In the genomic region with DNA sequence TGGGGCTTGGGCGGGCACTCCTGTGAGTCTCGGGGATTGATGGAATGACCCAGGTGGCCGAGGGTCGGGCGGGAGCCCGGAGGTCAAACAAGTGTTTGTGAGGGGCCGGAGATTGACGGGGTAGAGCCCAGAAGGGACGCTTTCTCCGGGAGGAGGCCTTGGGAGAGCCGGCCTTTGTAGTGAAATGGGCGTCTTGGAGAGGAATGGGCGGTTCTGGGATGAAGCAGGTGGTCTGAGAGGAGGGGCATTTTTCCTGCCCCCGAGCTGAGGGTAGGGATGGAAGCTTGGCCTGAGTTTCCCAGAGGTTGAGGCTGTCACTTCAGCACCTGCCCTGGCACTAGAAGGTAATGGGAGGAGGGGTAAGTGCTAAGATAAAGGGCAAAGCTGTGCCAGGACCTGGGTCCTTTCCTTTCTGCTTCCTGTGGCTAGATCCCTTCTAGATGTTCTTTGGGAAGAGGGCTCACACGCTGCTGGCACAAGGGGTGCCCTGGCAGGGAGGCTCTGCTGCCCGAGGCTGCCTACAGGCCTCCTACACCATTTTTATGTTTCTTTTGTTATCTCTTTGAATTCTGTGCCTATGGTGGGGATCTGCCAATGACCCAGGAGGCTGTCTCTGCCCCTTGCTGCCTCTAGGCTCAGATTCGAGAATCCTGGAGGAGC, we compare ENCODE assay signal across 8 cellular contexts. TPM values are rescaled to one million over a fixed set of nuclear protein-coding genes. Genes with fewer than 3 reads are reported as not detected.
DNase-seq lines count a peak whose midpoint lies in the region; ATAC-seq and TF ChIP-seq lines count a peak whose summit lies in the region.

No MANE protein-coding gene starts in this region.

- peaks cover 15% of the 10 kb centered on the region for H3K79me1 ChIP-seq in mesenchymal stem cell (replicated peaks; ENCODE audit: low read length, poor library complexity, severe bottlenecking)

- no peak overlapping the region for H2BK5ac ChIP-seq in mesenchymal stem cell (ENCODE audit: low read depth, low read length, poor library complexity, severe bottlenecking)

- H3K9ac ChIP-seq in mesenchymal stem cell (ENCODE audit: low read length), result peak overlapping the region; percentile 64

- H3K9me3 ChIP-seq in cardiac muscle cell (ENCODE audit: low read depth) (no peaks in the 10 kb centered on the region), mesenchymal stem cell (ENCODE audit: control insufficient read depth, low read length) (no peaks in the 10 kb centered on the region), upper lobe of right lung (no peaks in the 10 kb centered on the region)

- H3K27me3 ChIP-seq in cardiac muscle cell (peaks cover 19% of the 10 kb centered on the region), brain microvascular endothelial cell (replicated peaks) (peaks cover 11% of the 10 kb centered on the region), mesenchymal stem cell (ENCODE audit: control insufficient read depth in 1 of 2, insufficient read depth in 1 of 2, low read length in 2 of 2) (peaks cover 0 to 18% of the 10 kb centered on the region in 2 experiments), upper lobe of right lung (peaks cover 10% of the 10 kb centered on the region)

- no peak overlapping the region for H4K91ac ChIP-seq in mesenchymal stem cell (ENCODE audit: low read length)

- WGBS in mesenchymal stem cell, result 22% methylated on average over 16 of the region's 17 CpGs

- intact Hi-C loops in cardiac septum (cut with DNase I) (no loop called here), upper lobe of right lung (cut with DNase I) (no loop called here)

- H3K36me3 ChIP-seq in cardiac muscle cell (no peaks in the 10 kb centered on the region), brain microvascular endothelial cell (replicated peaks) (no peaks in the 10 kb centered on the region), mesenchymal stem cell (ENCODE audit: control insufficient read depth in 1 of 2, insufficient read depth in 2 of 2, low read depth in 1 of 2, low read length in 2 of 2) (peaks cover 0 to 12% of the 10 kb centered on the region in 2 experiments), upper lobe of right lung (no peaks in the 10 kb centered on the region)

- H3K4me1 ChIP-seq in cardiac muscle cell (ENCODE audit: low read depth) (peaks cover 11% of the 10 kb centered on the region), mesenchymal stem cell (ENCODE audit: control insufficient read depth, insufficient read depth, low read depth, low read length) (peaks cover 32% of the 10 kb centered on the region), upper lobe of right lung (peaks cover 3% of the 10 kb centered on the region)

- no peak overlapping the region for H3K4ac ChIP-seq in mesenchymal stem cell (ENCODE audit: low read depth in 1 of 2, low read length in 2 of 2)

- peak overlapping the region; percentile 99 for H3K4me2 ChIP-seq in mesenchymal stem cell (ENCODE audit: low read length, poor library complexity, severe bottlenecking)

- H3K18ac ChIP-seq in mesenchymal stem cell (ENCODE audit: low read depth in 1 of 2, low read length in 2 of 2), result no peak overlapping the region

- no peak overlapping the region for H3K27ac ChIP-seq in cardiac muscle cell
- no peak overlapping the region for H3K27ac ChIP-seq in brain microvascular endothelial cell
- H3K27ac ChIP-seq in mesenchymal stem cell (ENCODE audit: low read length, poor library complexity, severe bottlenecking), result no peak overlapping the region
- H3K27ac ChIP-seq in upper lobe of right lung, result no peak overlapping the region

- H4K8ac ChIP-seq in mesenchymal stem cell (ENCODE audit: low read length), result no peak overlapping the region

- H2AFZ ChIP-seq in mesenchymal stem cell (ENCODE audit: low read depth, low read length), result no peak overlapping the region

- in situ Hi-C loops in brain microvascular endothelial cell (cut with HindIII; ENCODE audit: low pct_ligation_motif_present, low sequenced_read_pairs), result no loop called here

- no peak overlapping the region for H2BK120ac ChIP-seq in mesenchymal stem cell (ENCODE audit: low read depth, low read length)

- peak overlapping the region; percentile 31 for H2AK5ac ChIP-seq in mesenchymal stem cell (ENCODE audit: low read length, severe bottlenecking)

- TF ChIP-seq POLR2A in GM18505 (IDR thresholded peaks at IDR 0.05; ENCODE audit: borderline replicate concordance, extremely low read depth, insufficient read depth, insufficient read length), result no peak

- TF ChIP-seq CTCF in cardiac muscle cell (IDR thresholded peaks at IDR 0.05; ENCODE audit: low read depth, low read length), result no peak
- TF ChIP-seq CTCF in brain microvascular endothelial cell (IDR thresholded peaks at IDR 0.05; ENCODE audit: low read depth, low read length, missing control alignments), result no peak
- no peak for TF ChIP-seq CTCF in upper lobe of right lung (IDR thresholded peaks at IDR 0.05)

- no peak overlapping the region for H3K23ac ChIP-seq in mesenchymal stem cell (ENCODE audit: low read length in 2 of 2)

- H2BK15ac ChIP-seq in mesenchymal stem cell (ENCODE audit: low read depth, poor library complexity, severe bottlenecking), result no peak overlapping the region

- H3K14ac ChIP-seq in mesenchymal stem cell (ENCODE audit: low read length in 2 of 2), result no peak overlapping the region

- DNase-seq in cardiac muscle cell (ENCODE audit: low read depth in 1 of 2, low spot score in 1 of 2) (no peak), cardiac septum (ENCODE audit: low spot score) (no peak), brain microvascular endothelial cell (no peak), mesenchymal stem cell (no peak), upper lobe of right lung (no peak)

- no peak for ATAC-seq in upper lobe of right lung
- ATAC-seq in esophagus mucosa, result no peak
- no peak for ATAC-seq in GM18505 (IDR thresholded peaks at IDR 0.05; ENCODE audit: unreplicated experiment)
- no peak for ATAC-seq in GM18517 (IDR thresholded peaks at IDR 0.05; ENCODE audit: unreplicated experiment)

- peak overlapping the region; percentile 95 for H3K4me3 ChIP-seq in cardiac muscle cell
- peak overlapping the region; percentile 17 for H3K4me3 ChIP-seq in brain microvascular endothelial cell (ENCODE audit: low read depth, low read length)
- peak overlapping the region; percentile 69 to 80 for H3K4me3 ChIP-seq in mesenchymal stem cell (ENCODE audit: insufficient read depth in 1 of 2, low read depth in 1 of 2, low read length in 2 of 2)
- peak overlapping the region; percentile 43 for H3K4me3 ChIP-seq in upper lobe of right lung

- no peak overlapping the region for H2BK12ac ChIP-seq in mesenchymal stem cell (ENCODE audit: low read length in 2 of 2)

RNA-seq across cellular contexts. Expression of gene NDUFS5, which starts 56.1 kb away (rescaled TPM):
- 978 and 1,045 TPM in 2 replicates for total RNA-seq in cardiac muscle cell
- 921 and 1,004 TPM in 2 replicates for polyA plus RNA-seq in cardiac muscle cell
- total RNA-seq in cardiac septum, result 519 TPM
- 630 TPM for polyA plus RNA-seq in mesenchymal stem cell (2013, experiment 1 of 2)
- 643 TPM for polyA plus RNA-seq in mesenchymal stem cell (2013, experiment 2 of 2)
- total RNA-seq in upper lobe of right lung, result 154 TPM
- total RNA-seq in esophagus mucosa, result 165 TPM

Comparison
In these comparisons a context has a peak if more than half of its experiments do, and no peak if none do; other contexts are left out.
1. H3K4me3 ChIP-seq: peak in every context shown above with its lines; median percentile 95 in cardiac muscle cell; 74 in mesenchymal stem cell; 43 in upper lobe of right lung; 17 in brain microvascular endothelial cell.